Comparison of ENCODE assay signal across 13 cellular contexts in the genomic region with DNA sequence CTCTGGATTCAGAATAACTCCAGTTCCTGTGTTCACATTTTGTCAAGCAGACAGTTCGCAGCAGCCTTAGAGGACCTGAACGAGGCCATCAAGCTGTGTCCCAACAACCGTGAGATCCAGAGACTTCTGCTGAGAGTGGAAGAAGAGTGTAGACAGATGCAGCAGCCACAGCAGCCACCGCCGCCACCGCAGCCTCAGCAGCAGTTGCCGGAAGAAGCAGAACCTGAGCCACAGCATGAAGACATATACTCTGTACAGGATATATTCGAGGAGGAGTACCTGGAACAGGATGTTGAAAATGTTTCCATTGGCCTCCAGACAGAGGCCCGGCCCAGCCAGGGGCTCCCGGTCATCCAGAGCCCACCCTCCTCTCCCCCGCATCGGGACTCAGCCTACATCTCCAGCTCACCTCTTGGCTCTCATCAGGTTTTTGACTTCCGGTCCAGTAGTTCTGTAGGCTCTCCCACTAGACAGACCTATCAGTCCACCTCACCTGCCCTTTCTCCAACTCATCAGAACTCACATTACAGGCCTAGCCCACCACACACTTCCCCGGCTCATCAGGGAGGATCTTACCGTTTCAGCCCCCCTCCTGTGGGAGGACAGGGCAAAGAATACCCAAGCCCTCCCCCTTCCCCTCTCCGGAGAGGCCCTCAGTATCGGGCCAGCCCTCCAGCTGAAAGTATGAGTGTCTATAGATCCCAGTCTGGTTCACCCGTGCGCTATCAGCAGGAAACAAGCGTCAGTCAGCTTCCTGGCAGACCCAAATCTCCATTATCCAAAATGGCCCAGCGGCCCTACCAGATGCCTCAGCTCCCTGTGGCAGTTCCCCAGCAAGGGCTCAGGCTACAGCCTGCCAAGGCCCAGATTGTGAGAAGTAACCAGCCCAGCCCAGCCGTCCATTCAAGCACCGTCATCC. TPM values are rescaled to one million over a fixed set of nuclear protein-coding genes. Genes with fewer than 3 reads are reported as not detected.
DNase-seq lines count a peak whose midpoint lies in the region; ATAC-seq and TF ChIP-seq lines count a peak whose summit lies in the region.
"Had no signal": no experiment of that assay in that cellular context is flagged by ENCODE, and none has a peak within 500 bp of the region (broad histone marks: within the 10 kb centered on the region; RNA-seq: fewer than 3 reads in every experiment).

No MANE protein-coding gene starts in this region.

- peak overlapping the region; percentile 66 for H3K4me3 Mint-ChIP-seq in CD4-positive, alpha-beta T cell
- H3K4me3 Mint-ChIP-seq in activated T-cell treated with anti-CD3 and anti-CD28 coated beads, Interleukin-2, amount 50 U/mL, for 4 hours = peak overlapping the region; percentile 33

- POLR2A ChIA-PET in CD4-positive, alpha-beta T cell (lab: Charles Lee) = interaction anchor here (0.6 to 0.9 kb wide), 3 partner anchors 27 to 275 kb away, joined by 3 read pairs; no protein-coding TSS in a partner anchor

- no peak for TF ChIP-seq CTCF in CD4-positive, alpha-beta T cell (IDR thresholded peaks at IDR 0.05)

- H3K27ac Mint-ChIP-seq in CD4-positive, alpha-beta T cell = peak overlapping the region; percentile 79

- H3K4me1 Mint-ChIP-seq in CD4-positive, alpha-beta T cell (ENCODE audit: low read depth) = peaks cover 22% of the 10 kb centered on the region
- H3K4me1 Mint-ChIP-seq in activated T-cell treated with anti-CD3 and anti-CD28 coated beads, Interleukin-2, amount 50 U/mL, for 4 hours (ENCODE audit: low read depth) = peaks cover 15% of the 10 kb centered on the region

- CTCF ChIA-PET in CD4-positive, alpha-beta T cell (lab: Charles Lee) = interaction anchor here (1.0 kb wide), 1 partner anchor 192 kb away, joined by 3 read pairs; no protein-coding TSS in a partner anchor

- intact Hi-C loops in CD4-positive, alpha-beta T cell (cut with DNase I, micrococcal nuclease) = loop anchor here in 1 of 2 experiments (10.0 kb wide), 1 partner anchor 415 kb away; no protein-coding TSS in a partner anchor

- no peaks in the 10 kb centered on the region for H3K9me3 ChIP-seq in CD4-positive, alpha-beta T cell (ENCODE audit: control insufficient read depth, low read length)
- H3K9me3 ChIP-seq: BE2C, prostate gland had no signal

- no peak overlapping the region for H3K27ac ChIP-seq in CD4-positive, alpha-beta T cell (ENCODE audit: low read depth, low read length)
- H3K27ac ChIP-seq: prostate gland had no signal

- peak in 7 of 10 experiments; percentile 26 to 51 (median 39) for DNase-seq in CD4-positive, alpha-beta T cell
- peak; percentile 91 for DNase-seq in OCI-M2 (lab: John Stamatoyannopoulos, UW; ENCODE audit: unreplicated experiment)
- no peak for DNase-seq in activated T-cell treated with anti-CD3 and anti-CD28 coated beads, Interleukin-2, amount 50 U/mL, for 4 hours
- DNase-seq in islet precursor cell = peak; percentile 53
- DNase-seq in NCI-H82 (lab: John Stamatoyannopoulos, UW) = no peak
- DNase-seq in NCI-H128 (lab: John Stamatoyannopoulos, UW; ENCODE audit: unreplicated experiment) = no peak
- DNase-seq: BE2C; NCI-H446; stimulated activated CD4-positive, alpha-beta T cell treated with anti-CD3 and anti-CD28 coated beads, Interleukin-4, amount 100 ng/mL, for 1 hour had no signal

- H3K9me3 Mint-ChIP-seq in CD4-positive, alpha-beta T cell = no peaks in the 10 kb centered on the region
- H3K9me3 Mint-ChIP-seq in activated T-cell treated with anti-CD3 and anti-CD28 coated beads, Interleukin-2, amount 50 U/mL, for 4 hours = no peaks in the 10 kb centered on the region

- peaks cover 8% of the 10 kb centered on the region for H3K36me3 Mint-ChIP-seq in CD4-positive, alpha-beta T cell (ENCODE audit: low read depth)
- peaks cover 4% of the 10 kb centered on the region for H3K36me3 Mint-ChIP-seq in activated T-cell treated with anti-CD3 and anti-CD28 coated beads, Interleukin-2, amount 50 U/mL, for 4 hours (ENCODE audit: insufficient read depth)

- no peaks in the 10 kb centered on the region for H3K27me3 ChIP-seq in CD4-positive, alpha-beta T cell (ENCODE audit: control insufficient read depth, insufficient read depth, low read length)
- H3K27me3 ChIP-seq: BE2C had no signal

- no peaks in the 10 kb centered on the region for H3K27me3 Mint-ChIP-seq in CD4-positive, alpha-beta T cell
- no peaks in the 10 kb centered on the region for H3K27me3 Mint-ChIP-seq in activated T-cell treated with anti-CD3 and anti-CD28 coated beads, Interleukin-2, amount 50 U/mL, for 4 hours (ENCODE audit: low read depth)

- peak; percentile 90 for ATAC-seq in CD4-positive, alpha-beta T cell (ENCODE audit: poor library complexity)
- peak; percentile 56 to 68 for ATAC-seq in activated T-cell treated with anti-CD3 and anti-CD28 coated beads, Interleukin-2, amount 50 U/mL, for 4 hours
- no peak for ATAC-seq in HG03108 (IDR thresholded peaks at IDR 0.05; ENCODE audit: unreplicated experiment)
- ATAC-seq in HG02970 (IDR thresholded peaks at IDR 0.05; ENCODE audit: low FRiP score, unreplicated experiment) = no peak

RNA-seq across cellular contexts. Expression of gene CYB561, which starts 25.9 kb away (rescaled TPM):
- total RNA-seq in CD4-positive, alpha-beta T cell = 10 to 100 TPM; 17.4 to 18.1 TPM
- total RNA-seq in activated T-cell treated with anti-CD3 and anti-CD28 coated beads, Interleukin-2, amount 50 U/mL, for 4 hours = 1 to 10 TPM; 6.4 to 9.9 (median 8.8) TPM

RNA-seq across cellular contexts. Expression of gene ACE, which starts 56.7 kb away (rescaled TPM):
- 10 to 100 TPM in 1 of 2 experiments, 1 to 10 TPM in 1; 7.4 to 10.2 TPM for total RNA-seq in CD4-positive, alpha-beta T cell
- total RNA-seq in activated T-cell treated with anti-CD3 and anti-CD28 coated beads, Interleukin-2, amount 50 U/mL, for 4 hours = under 1 TPM; 0.10 to 0.32 (median 0.24) TPM
- total RNA-seq: H4 had no signal

Comparison
In these comparisons a context has a peak if more than half of its experiments do, and no peak if none do; other contexts are left out.
1. ATAC-seq: peak in CD4-positive, alpha-beta T cell (single experiment) and activated T-cell treated with anti-CD3 and anti-CD28 coated beads, Interleukin-2, amount 50 U/mL, for 4 hours (2 of 2); none in HG03108 (single experiment) and HG02970 (single experiment).
2. DNase-seq: peak in CD4-positive, alpha-beta T cell (7 of 10), OCI-M2 (single experiment) and islet precursor cell (single experiment); none in activated T-cell treated with anti-CD3 and anti-CD28 coated beads, Interleukin-2, amount 50 U/mL, for 4 hours (single experiment), NCI-H82 (single experiment) and NCI-H128 (single experiment).
3. RNA of gene ACE, which starts 56.7 kb away (total RNA-seq): 7.4 to 10.2 TPM in CD4-positive, alpha-beta T cell; 0.10 to 0.32 TPM in activated T-cell treated with anti-CD3 and anti-CD28 coated beads, Interleukin-2, amount 50 U/mL, for 4 hours; every median in the first group is over 4 times any median in the second.